In genomic region chr2:74584088-74584645, GRCh38 we compare ENCODE assay signal across 12 cellular contexts. TPM values are rescaled to one million over a fixed set of nuclear protein-coding genes. Genes with fewer than 3 reads are reported as not detected.
DNase-seq lines count a peak whose midpoint lies in the region; ATAC-seq and TF ChIP-seq lines count a peak whose summit lies in the region.
"Had no signal": no experiment of that assay in that cellular context is flagged by ENCODE, and none has a peak within 500 bp of the region (broad histone marks: within the 10 kb centered on the region; RNA-seq: fewer than 3 reads in every experiment).

No MANE protein-coding gene starts in this region.

- no peak overlapping the region for H4K12ac ChIP-seq in trophoblast cell (ENCODE audit: low read depth, low read length)

- POLR2A ChIA-PET in activated CD8-positive, alpha-beta T cell treated with anti-CD3 and anti-CD28 coated beads for 36 hours (lab: Charles Lee): interaction anchor here (0.8 to 1.4 kb wide), 3 partner anchors 9 to 111 kb away, joined by 3 to 4 read pairs (median 4); no protein-coding TSS in a partner anchor
- POLR2A ChIA-PET in activated CD8-positive, alpha-beta T cell treated with anti-CD3 and anti-CD28 coated beads, Interleukin-2, amount 10 ng/mL, durations not matched to agents 7 days and 5 days (lab: Charles Lee): interaction anchor here (2.3 kb wide), 1 partner anchor 55 kb away, joined by 7 read pairs; the partner anchor contains the start of genes AUP1 and HTRA2

- H3K4me2 ChIP-seq in trophoblast cell (ENCODE audit: low read length): no peak overlapping the region

- intact Hi-C loops in activated CD8-positive, alpha-beta T cell treated with anti-CD3 and anti-CD28 coated beads for 36 hours (cut with micrococcal nuclease): no loop called here
- intact Hi-C loops in posterior cingulate gyrus (cut with DNase I): no loop called here

- H3K4me3 Mint-ChIP-seq in activated CD8-positive, alpha-beta T cell treated with anti-CD3 and anti-CD28 coated beads for 36 hours: no peak overlapping the region
- no peak overlapping the region for H3K4me3 Mint-ChIP-seq in activated CD8-positive, alpha-beta T cell treated with anti-CD3 and anti-CD28 coated beads, Interleukin-2, amount 10 ng/mL, durations not matched to agents 7 days and 5 days
- H3K4me3 Mint-ChIP-seq in T-helper 2 cell treated with Interferon-gamma antibody and Interleukin-4, amounts not matched to agents 5 μg/mL and 100 μg/mL, for 36 hours: peak overlapping the region; percentile 61

- CTCF ChIA-PET in activated CD8-positive, alpha-beta T cell treated with anti-CD3 and anti-CD28 coated beads for 36 hours (lab: Charles Lee): interaction anchor here (0.8 to 10.1 kb wide), 4 partner anchors 9 to 125 kb away, joined by 4 to 108 read pairs (median 10); partner anchors contain the start of genes CCDC142 and TTC31
- CTCF ChIA-PET in activated CD8-positive, alpha-beta T cell treated with anti-CD3 and anti-CD28 coated beads, Interleukin-2, amount 10 ng/mL, durations not matched to agents 7 days and 5 days (lab: Charles Lee): interaction anchor here (0.8 to 9.2 kb wide), 12 partner anchors 13 to 334 kb away, joined by 3 to 231 read pairs (median 23); partner anchors contain the start of genes CCDC142, LBX2, PCGF1 and TTC31

- H3K27ac Mint-ChIP-seq in activated CD8-positive, alpha-beta T cell treated with anti-CD3 and anti-CD28 coated beads for 36 hours: no peak overlapping the region
- H3K27ac Mint-ChIP-seq in activated CD8-positive, alpha-beta T cell treated with anti-CD3 and anti-CD28 coated beads, Interleukin-2, amount 10 ng/mL, durations not matched to agents 7 days and 5 days: no peak overlapping the region
- peak overlapping the region; percentile 77 for H3K27ac Mint-ChIP-seq in T-helper 2 cell treated with Interferon-gamma antibody and Interleukin-4, amounts not matched to agents 5 μg/mL and 100 μg/mL, for 36 hours

- no peak overlapping the region for H2BK120ac ChIP-seq in trophoblast cell (ENCODE audit: insufficient read depth, low read length, poor library complexity)

- H2AK5ac ChIP-seq in trophoblast cell (ENCODE audit: low read length): no peak overlapping the region

- no peak for TF ChIP-seq CTCF in activated CD8-positive, alpha-beta T cell treated with anti-CD3 and anti-CD28 coated beads for 36 hours (IDR thresholded peaks at IDR 0.05)

- H3K79me1 ChIP-seq in trophoblast cell (ENCODE audit: low read length): peaks cover 2% of the 10 kb centered on the region

- H3K27ac ChIP-seq in trophoblast cell (ENCODE audit: low read depth, low read length): no peak overlapping the region
- H3K27ac ChIP-seq: breast epithelium had no signal

- H3K14ac ChIP-seq in trophoblast cell (ENCODE audit: low read length): no peak overlapping the region

- H4K8ac ChIP-seq in trophoblast cell (ENCODE audit: low read depth, low read length): no peak overlapping the region

- WGBS in trophoblast cell (ENCODE audit: extremely low coverage, insufficient coverage, insufficient read length): no CpG with 5 or more reads among the region's 2 CpGs

- H3K4me3 ChIP-seq in trophoblast cell (ENCODE audit: low read depth, low read length): no peak overlapping the region
- H3K4me3 ChIP-seq: breast epithelium had no signal

- H2BK12ac ChIP-seq in trophoblast cell (ENCODE audit: low read length): peak overlapping the region; percentile 61

- H3K23ac ChIP-seq in trophoblast cell (ENCODE audit: low read length): no peak overlapping the region

- no peak overlapping the region for H3K4ac ChIP-seq in trophoblast cell (ENCODE audit: low read depth, low read length)

- H3K18ac ChIP-seq in trophoblast cell (ENCODE audit: low read length): no peak overlapping the region

- H2BK5ac ChIP-seq in trophoblast cell (ENCODE audit: low read depth, low read length, poor library complexity): no peak overlapping the region

- H3K79me2 ChIP-seq in trophoblast cell (ENCODE audit: control insufficient read depth, insufficient read depth, low read length, poor library complexity): no peaks in the 10 kb centered on the region

- no peak overlapping the region for H3K9ac ChIP-seq in trophoblast cell (ENCODE audit: low read length)

- H3K4me1 ChIP-seq in trophoblast cell (ENCODE audit: control insufficient read depth in 1 of 2, insufficient read depth in 2 of 2, low read length in 2 of 2): peaks cover 3% of the 10 kb centered on the region in 2 experiments
- H3K4me1 ChIP-seq: breast epithelium had no signal

- H3K36me3 ChIP-seq in trophoblast cell (ENCODE audit: control insufficient read depth in 1 of 2, insufficient read depth in 2 of 2, low read length in 2 of 2): no peaks in the 10 kb centered on the region
- H3K36me3 ChIP-seq: breast epithelium had no signal

- no peaks in the 10 kb centered on the region for H3K27me3 ChIP-seq in trophoblast cell (ENCODE audit: insufficient read depth, low read length)
- H3K27me3 ChIP-seq: breast epithelium had no signal

- H3K9me3 ChIP-seq in trophoblast cell (ENCODE audit: insufficient read depth, low read depth, low read length): no peaks in the 10 kb centered on the region
- H3K9me3 ChIP-seq: breast epithelium had no signal

- peaks cover 1% of the 10 kb centered on the region for H3K27me3 Mint-ChIP-seq in activated CD8-positive, alpha-beta T cell treated with anti-CD3 and anti-CD28 coated beads for 36 hours
- H3K27me3 Mint-ChIP-seq in activated CD8-positive, alpha-beta T cell treated with anti-CD3 and anti-CD28 coated beads, Interleukin-2, amount 10 ng/mL, durations not matched to agents 7 days and 5 days (ENCODE audit: low read depth): peaks cover 15% of the 10 kb centered on the region
- H3K27me3 Mint-ChIP-seq in T-helper 2 cell treated with Interferon-gamma antibody and Interleukin-4, amounts not matched to agents 5 μg/mL and 100 μg/mL, for 36 hours (ENCODE audit: low read depth): peaks cover 5% of the 10 kb centered on the region

- no peak overlapping the region for H2AFZ ChIP-seq in trophoblast cell (ENCODE audit: insufficient read depth, low read length, poor library complexity)

- no peaks in the 10 kb centered on the region for H3K9me3 Mint-ChIP-seq in activated CD8-positive, alpha-beta T cell treated with anti-CD3 and anti-CD28 coated beads for 36 hours
- no peaks in the 10 kb centered on the region for H3K9me3 Mint-ChIP-seq in activated CD8-positive, alpha-beta T cell treated with anti-CD3 and anti-CD28 coated beads, Interleukin-2, amount 10 ng/mL, durations not matched to agents 7 days and 5 days (ENCODE audit: insufficient read depth)
- H3K9me3 Mint-ChIP-seq in T-helper 2 cell treated with Interferon-gamma antibody and Interleukin-4, amounts not matched to agents 5 μg/mL and 100 μg/mL, for 36 hours: no peaks in the 10 kb centered on the region

- peaks cover 23% of the 10 kb centered on the region for H3K4me1 Mint-ChIP-seq in activated CD8-positive, alpha-beta T cell treated with anti-CD3 and anti-CD28 coated beads for 36 hours (ENCODE audit: low read depth)
- peaks cover 25% of the 10 kb centered on the region for H3K4me1 Mint-ChIP-seq in activated CD8-positive, alpha-beta T cell treated with anti-CD3 and anti-CD28 coated beads, Interleukin-2, amount 10 ng/mL, durations not matched to agents 7 days and 5 days (ENCODE audit: low read depth)
- H3K4me1 Mint-ChIP-seq in T-helper 2 cell treated with Interferon-gamma antibody and Interleukin-4, amounts not matched to agents 5 μg/mL and 100 μg/mL, for 36 hours (ENCODE audit: low read depth): peaks cover 40% of the 10 kb centered on the region

- no peak for DNase-seq in activated CD8-positive, alpha-beta T cell treated with anti-CD3 and anti-CD28 coated beads for 36 hours
- DNase-seq in activated CD8-positive, alpha-beta T cell treated with anti-CD3 and anti-CD28 coated beads, Interleukin-2, amount 10 ng/mL, durations not matched to agents 7 days and 5 days: no peak
- DNase-seq in T-helper 2 cell treated with Interferon-gamma antibody and Interleukin-4, amounts not matched to agents 5 μg/mL and 100 μg/mL, for 36 hours (ENCODE audit: low spot score): peak; percentile 43
- DNase-seq in trophoblast cell (no peak), posterior cingulate gyrus (no peak), medulla oblongata (ENCODE audit: extremely low spot score) (no peak)
- DNase-seq: hypothalamus, NCI-H526, nucleus accumbens had no signal

- no peak overlapping the region for H4K91ac ChIP-seq in trophoblast cell (ENCODE audit: low read depth, low read length)

- peak; percentile 40 for ATAC-seq in activated CD8-positive, alpha-beta T cell treated with anti-CD3 and anti-CD28 coated beads for 36 hours
- ATAC-seq in activated CD8-positive, alpha-beta T cell treated with anti-CD3 and anti-CD28 coated beads, Interleukin-2, amount 10 ng/mL, durations not matched to agents 7 days and 5 days: no peak
- ATAC-seq in GM21786 (IDR thresholded peaks at IDR 0.05; ENCODE audit: unreplicated experiment): peak; percentile 48
- no peak for ATAC-seq in HG03097 (IDR thresholded peaks at IDR 0.05; ENCODE audit: low FRiP score, unreplicated experiment)

- H3K36me3 Mint-ChIP-seq in activated CD8-positive, alpha-beta T cell treated with anti-CD3 and anti-CD28 coated beads for 36 hours (ENCODE audit: low read depth): no peaks in the 10 kb centered on the region
- no peaks in the 10 kb centered on the region for H3K36me3 Mint-ChIP-seq in activated CD8-positive, alpha-beta T cell treated with anti-CD3 and anti-CD28 coated beads, Interleukin-2, amount 10 ng/mL, durations not matched to agents 7 days and 5 days (ENCODE audit: low read depth)
- H3K36me3 Mint-ChIP-seq in T-helper 2 cell treated with Interferon-gamma antibody and Interleukin-4, amounts not matched to agents 5 μg/mL and 100 μg/mL, for 36 hours (ENCODE audit: low read depth): no peaks in the 10 kb centered on the region

RNA-seq across cellular contexts. Expression of gene DOK1, which starts 29.6 kb away (rescaled TPM):
- total RNA-seq in activated CD8-positive, alpha-beta T cell treated with anti-CD3 and anti-CD28 coated beads for 36 hours: 10 to 100 TPM; 15.0 to 16.6 TPM
- total RNA-seq in activated CD8-positive, alpha-beta T cell treated with anti-CD3 and anti-CD28 coated beads, Interleukin-2, amount 10 ng/mL, durations not matched to agents 7 days and 5 days: 10 to 100 TPM; 32.4 to 35.9 TPM
- 2.5 and 2.7 TPM in 2 replicates for polyA plus RNA-seq in trophoblast cell (2013)

RNA-seq across cellular contexts. Expression of gene LOXL3, which starts 30.4 kb away (rescaled TPM):
- total RNA-seq in activated CD8-positive, alpha-beta T cell treated with anti-CD3 and anti-CD28 coated beads for 36 hours: under 1 TPM; 0.38 to 0.60 TPM
- under 1 TPM; 0.21 to 0.23 TPM for total RNA-seq in activated CD8-positive, alpha-beta T cell treated with anti-CD3 and anti-CD28 coated beads, Interleukin-2, amount 10 ng/mL, durations not matched to agents 7 days and 5 days
- 1.1 and 1.3 TPM in 2 replicates for polyA plus RNA-seq in trophoblast cell (2013)

RNA-seq across cellular contexts. Expression of gene HTRA2, which starts 54.4 kb away (rescaled TPM):
- 10 to 100 TPM; 42.0 to 45.0 TPM for total RNA-seq in activated CD8-positive, alpha-beta T cell treated with anti-CD3 and anti-CD28 coated beads for 36 hours
- 10 to 100 TPM; 48.0 to 49.4 TPM for total RNA-seq in activated CD8-positive, alpha-beta T cell treated with anti-CD3 and anti-CD28 coated beads, Interleukin-2, amount 10 ng/mL, durations not matched to agents 7 days and 5 days
- polyA plus RNA-seq in trophoblast cell (2013): 26.2 and 27.9 TPM in 2 replicates

RNA-seq across cellular contexts. Expression of gene AUP1, which starts 54.7 kb away (rescaled TPM):
- 10 to 100 TPM; 90.8 to 92.7 TPM for total RNA-seq in activated CD8-positive, alpha-beta T cell treated with anti-CD3 and anti-CD28 coated beads for 36 hours
- 100 to 1,000 TPM; 119 to 123 TPM for total RNA-seq in activated CD8-positive, alpha-beta T cell treated with anti-CD3 and anti-CD28 coated beads, Interleukin-2, amount 10 ng/mL, durations not matched to agents 7 days and 5 days
- 103 and 107 TPM in 2 replicates for polyA plus RNA-seq in trophoblast cell (2013)

RNA-seq across cellular contexts. Expression of gene DQX1, which starts 58.1 kb away (rescaled TPM):
- total RNA-seq in activated CD8-positive, alpha-beta T cell treated with anti-CD3 and anti-CD28 coated beads for 36 hours: under 1 TPM; 0.50 to 0.96 TPM
- total RNA-seq in activated CD8-positive, alpha-beta T cell treated with anti-CD3 and anti-CD28 coated beads, Interleukin-2, amount 10 ng/mL, durations not matched to agents 7 days and 5 days: under 1 TPM; 0.18 TPM
- polyA plus RNA-seq in trophoblast cell (2013): 0.68 and 0.85 TPM in 2 replicates

Comparison
In these comparisons a context has a peak if more than half of its experiments do, and no peak if none do; other contexts are left out.
1. ATAC-seq: peak in activated CD8-positive, alpha-beta T cell treated with anti-CD3 and anti-CD28 coated beads for 36 hours (single experiment) and GM21786 (single experiment); none in activated CD8-positive, alpha-beta T cell treated with anti-CD3 and anti-CD28 coated beads, Interleukin-2, amount 10 ng/mL, durations not matched to agents 7 days and 5 days (single experiment) and HG03097 (single experiment).